21 cellular contexts compared by ENCODE assay signal in the genomic region with DNA sequence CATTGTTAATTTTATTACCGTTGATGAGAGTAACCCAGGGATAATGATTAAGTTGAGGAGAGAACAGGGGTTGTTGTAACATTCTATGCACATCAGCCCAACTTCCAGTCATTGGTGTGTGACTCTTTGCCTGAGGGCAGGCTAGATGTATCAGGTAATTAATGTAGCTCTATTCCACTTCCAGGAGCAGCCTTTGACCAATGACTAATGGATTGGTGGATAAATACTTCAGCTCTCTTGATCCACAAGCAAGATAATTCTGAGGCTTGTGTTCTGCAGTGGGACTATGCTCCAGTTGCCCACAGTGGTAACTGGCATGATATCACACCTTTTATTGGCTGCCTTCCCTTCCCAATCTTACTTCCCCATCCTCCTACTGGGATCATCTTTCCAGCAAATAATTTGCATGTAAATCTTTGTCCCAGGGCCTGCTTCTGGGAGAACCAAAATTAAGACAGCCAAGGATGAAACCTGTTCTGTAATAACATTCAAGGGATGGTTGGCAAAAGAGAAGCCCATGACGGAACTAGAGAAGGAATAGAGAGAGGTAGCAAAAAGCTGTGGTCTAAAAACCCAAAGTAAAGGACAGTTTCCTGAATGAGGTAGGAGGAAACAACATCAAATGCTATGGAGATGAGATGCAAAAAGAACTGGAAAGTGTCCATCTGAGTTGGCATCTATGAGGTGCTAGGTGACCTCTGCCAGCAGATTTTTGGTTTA.
DNase-seq lines count a peak whose midpoint lies in the region; ATAC-seq, FAIRE-seq and TF ChIP-seq lines count a peak whose summit lies in the region.
"Had no signal": no experiment of that assay in that cellular context is flagged by ENCODE, and none has a peak within 500 bp of the region (broad histone marks: within the 10 kb centered on the region; RNA-seq: fewer than 3 reads in every experiment).

No MANE protein-coding gene starts in this region.

- H3K4me3 ChIP-seq in BE2C (ENCODE audit: low read depth, low read length) (no peak overlapping the region), trophoblast cell (ENCODE audit: low read depth, low read length) (no peak overlapping the region)
- H3K4me3 ChIP-seq: BLaER1, MG63, SJCRH30 had no signal

- no peaks in the 10 kb centered on the region for H3K4me1 ChIP-seq in BE2C
- H3K4me1 ChIP-seq in trophoblast cell (ENCODE audit: control insufficient read depth in 1 of 2, insufficient read depth in 2 of 2, low read length in 2 of 2) = no peaks in the 10 kb centered on the region
- H3K4me1 ChIP-seq: BLaER1, Caco-2, SJCRH30 had no signal

- H3K4ac ChIP-seq in trophoblast cell (ENCODE audit: low read depth, low read length) = no peak overlapping the region

- H3K27me3 Mint-ChIP-seq in activated T-cell treated with anti-CD3 and anti-CD28 coated beads, Interleukin-2, amount 50 U/mL, for 4 hours (ENCODE audit: low read depth) = peaks cover 1% of the 10 kb centered on the region

- no peaks in the 10 kb centered on the region for H3K36me3 Mint-ChIP-seq in activated T-cell treated with anti-CD3 and anti-CD28 coated beads, Interleukin-2, amount 50 U/mL, for 4 hours (ENCODE audit: insufficient read depth)
- H3K36me3 Mint-ChIP-seq: T-cell had no signal

- H3K36me3 ChIP-seq in BE2C = no peaks in the 10 kb centered on the region
- no peaks in the 10 kb centered on the region for H3K36me3 ChIP-seq in trophoblast cell (ENCODE audit: control insufficient read depth in 1 of 2, insufficient read depth in 2 of 2, low read length in 2 of 2)
- H3K36me3 ChIP-seq: BLaER1, MG63, SJCRH30 had no signal

- no peak overlapping the region for H2AFZ ChIP-seq in trophoblast cell (ENCODE audit: insufficient read depth, low read length, poor library complexity)

- TF ChIP-seq CTCF in BE2C (IDR thresholded peaks at IDR 0.05; ENCODE audit: low read depth, low read length) = no peak

- no peak overlapping the region for H3K4me3 Mint-ChIP-seq in activated T-cell treated with anti-CD3 and anti-CD28 coated beads, Interleukin-2, amount 50 U/mL, for 4 hours
- H3K4me3 Mint-ChIP-seq: CD4-positive, alpha-beta T cell; T-cell had no signal

- no peak overlapping the region for H3K18ac ChIP-seq in trophoblast cell (ENCODE audit: low read length)

- FAIRE-seq in GM12891 (lab: Jason Lieb, UNC) = peak; percentile 13

- no peak overlapping the region for H4K91ac ChIP-seq in trophoblast cell (ENCODE audit: low read depth, low read length)

- H2BK5ac ChIP-seq in trophoblast cell (ENCODE audit: low read depth, low read length, poor library complexity) = no peak overlapping the region

- DNase-seq in BE2C (peak; percentile 30), GM12891 (ENCODE audit: insufficient read length, low spot score) (no peak), RPMI7951 (ENCODE audit: low read depth) (peak; percentile 75), myocyte (ENCODE audit: low read depth) (peak; percentile 40), trophoblast cell (no peak), mesenteric fat pad (ENCODE audit: low spot score) (no peak)
- no peak for DNase-seq in activated T-cell treated with anti-CD3 and anti-CD28 coated beads, Interleukin-2, amount 50 U/mL, for 4 hours
- DNase-seq: Caco-2; CD4-positive, alpha-beta T cell; GF-D8; H7; Karpas-422; MG63; NCI-H187 treated with DMSO at 0.1 percent for 48 hours; NCI-H524; NCI-H774; NK-92 treated with Interleukin-12 subunit alpha and Interleukin-12 subunit beta, amount 100 ng/mL, for 24 hours; SJCRH30; T-cell had no signal

- peaks cover 1% of the 10 kb centered on the region for H3K4me1 Mint-ChIP-seq in activated T-cell treated with anti-CD3 and anti-CD28 coated beads, Interleukin-2, amount 50 U/mL, for 4 hours (ENCODE audit: low read depth)
- H3K4me1 Mint-ChIP-seq: T-cell had no signal

- H4K8ac ChIP-seq in trophoblast cell (ENCODE audit: low read depth, low read length) = no peak overlapping the region

- no peak overlapping the region for H2BK120ac ChIP-seq in trophoblast cell (ENCODE audit: insufficient read depth, low read length, poor library complexity)

- H3K9me3 ChIP-seq in BE2C (no peaks in the 10 kb centered on the region), trophoblast cell (ENCODE audit: insufficient read depth, low read depth, low read length) (no peaks in the 10 kb centered on the region)
- H3K9me3 ChIP-seq: BLaER1, Caco-2, MG63, SJCRH30 had no signal

- H4K12ac ChIP-seq in trophoblast cell (ENCODE audit: low read depth, low read length) = no peak overlapping the region

- no peaks in the 10 kb centered on the region for H3K79me2 ChIP-seq in trophoblast cell (ENCODE audit: control insufficient read depth, insufficient read depth, low read length, poor library complexity)

- H3K27ac ChIP-seq in trophoblast cell (ENCODE audit: low read depth, low read length) = no peak overlapping the region
- H3K27ac ChIP-seq: BLaER1, SJCRH30 had no signal

- H2BK12ac ChIP-seq in trophoblast cell (ENCODE audit: low read length) = no peak overlapping the region

- no peak overlapping the region for H3K4me2 ChIP-seq in trophoblast cell (ENCODE audit: low read length)
- H3K4me2 ChIP-seq: BLaER1 had no signal

- no CpG with 5 or more reads among the region's 2 CpGs for WGBS in trophoblast cell (ENCODE audit: extremely low coverage, insufficient coverage, insufficient read length)

- H3K23ac ChIP-seq in trophoblast cell (ENCODE audit: low read length) = no peak overlapping the region

- no peak for TF ChIP-seq POLR2A in GM12891 (IDR thresholded peaks at IDR 0.05; ENCODE audit: low read depth, low read length)

- H3K79me1 ChIP-seq in trophoblast cell (ENCODE audit: low read length) = no peaks in the 10 kb centered on the region

- H3K9me3 Mint-ChIP-seq in activated T-cell treated with anti-CD3 and anti-CD28 coated beads, Interleukin-2, amount 50 U/mL, for 4 hours = no peaks in the 10 kb centered on the region
- H3K9me3 Mint-ChIP-seq: CD4-positive, alpha-beta T cell; T-cell had no signal

- no peak overlapping the region for H3K14ac ChIP-seq in trophoblast cell (ENCODE audit: low read length)

- no peak overlapping the region for H2AK5ac ChIP-seq in trophoblast cell (ENCODE audit: low read length)

- no peaks in the 10 kb centered on the region for H3K27me3 ChIP-seq in BE2C
- no peaks in the 10 kb centered on the region for H3K27me3 ChIP-seq in trophoblast cell (ENCODE audit: insufficient read depth, low read length)
- H3K27me3 ChIP-seq: BLaER1, MG63, SJCRH30 had no signal

- no peak overlapping the region for H3K9ac ChIP-seq in trophoblast cell (ENCODE audit: low read length)
- H3K9ac ChIP-seq: BLaER1 had no signal

- no peak for ATAC-seq in activated T-cell treated with anti-CD3 and anti-CD28 coated beads, Interleukin-2, amount 50 U/mL, for 4 hours
- ATAC-seq: Panc1, T-cell had no signal

TF ChIP-seq in GM12891, 5 proteins besides CTCF, POLR2A, EP300 and RAD21:
- no peak for TF ChIP-seq POLR2AphosphoS5 (IDR thresholded peaks at IDR 0.05; ENCODE audit: low read depth, low read length)
- TF ChIP-seq POU2F2 (IDR thresholded peaks at IDR 0.05; ENCODE audit: low read depth, low read length) = no peak
- TF ChIP-seq PAX5 (IDR thresholded peaks at IDR 0.05; ENCODE audit: insufficient read depth, low read length, severe bottlenecking) = no peak
- no peak for TF ChIP-seq SPI1 (IDR thresholded peaks at IDR 0.05; ENCODE audit: low read depth, low read length)
- no peak for TF ChIP-seq TAF1 (IDR thresholded peaks at IDR 0.05; ENCODE audit: low read depth, low read length)

Comparison
In these comparisons a context has a peak if more than half of its experiments do, and no peak if none do; other contexts are left out.
1. DNase-seq: peak in BE2C (single experiment), RPMI7951 (single experiment) and myocyte (single experiment); none in GM12891 (single experiment), trophoblast cell (0 of 2), activated T-cell treated with anti-CD3 and anti-CD28 coated beads, Interleukin-2, amount 50 U/mL, for 4 hours (single experiment) and mesenteric fat pad (single experiment).